Comparison of ENCODE assay signal across 30 cellular contexts in genomic region chr12:125775507-125775906, GRCh38.
"Had no signal": no experiment of that assay in that cellular context is flagged by ENCODE, and none has a peak within 500 bp of the region (broad histone marks: within the 10 kb centered on the region; RNA-seq: fewer than 3 reads in every experiment).

No MANE protein-coding gene starts in this region.

- H3K4me1 ChIP-seq: body of pancreas, breast epithelium had no signal

- H3K36me3 ChIP-seq: brain microvascular endothelial cell, breast epithelium had no signal

- H3K9me3 ChIP-seq: body of pancreas had no signal

- H3K27ac ChIP-seq: body of pancreas, brain microvascular endothelial cell, breast epithelium, VCaP had no signal

- DNase-seq: activated B cell treated with CpG ODN at 0.5 μM for 24 hours; activated CD4-positive, alpha-beta memory T cell treated with anti-CD3 and anti-CD28 coated beads for 36 hours; activated CD4-positive, alpha-beta T cell treated with anti-CD3 and anti-CD28 coated beads for 4 hours; activated CD4-positive, alpha-beta T cell treated with anti-CD3 and anti-CD28 coated beads, Interleukin-2, amount 10 ng/mL, durations not matched to agents 24 days and 14 days; activated CD4-positive, alpha-beta T cell treated with anti-CD3 and anti-CD28 coated beads, Interleukin-2, amount 50 U/mL, for 1 hour; activated CD4-positive, alpha-beta T cell treated with anti-CD3 and anti-CD28 coated beads, Interleukin-2, amount 50 U/mL, for 4 hours; activated CD4-positive, CD25-positive, alpha-beta regulatory T cell treated with anti-CD3 and anti-CD28 coated beads, Interleukin-2, amount 50 U/mL, for 72 hours; activated CD8-positive, alpha-beta memory T cell treated with anti-CD3 and anti-CD28 coated beads, Interleukin-2, amount 50 U/mL, for 4 hours; activated CD8-positive, alpha-beta T cell treated with anti-CD3 and anti-CD28 coated beads for 36 hours; activated effector memory CD4-positive, alpha-beta T cell treated with Interleukin-2 at 50 U/mL for 16 hours; activated gamma-delta T cell; activated naive CD4-positive, alpha-beta T cell treated with anti-CD3 and anti-CD28 coated beads, Interleukin-2, amount 10 ng/mL, durations not matched to agents 7 days and 5 days; activated naive CD4-positive, alpha-beta T cell treated with Interleukin-2 at 50 U/mL for 16 hours; activated naive CD8-positive, alpha-beta T cell treated with anti-CD3 and anti-CD28 coated beads, Interleukin-2, amount 10 ng/mL, durations not matched to agents 7 days and 5 days; activated naive CD8-positive, alpha-beta T cell treated with anti-CD3 and anti-CD28 coated beads, Interleukin-2, amount 50 U/mL, for 24 hours; activated T-cell treated with anti-CD3 and anti-CD28 coated beads for 4 hours; activated T-cell treated with anti-CD3 and anti-CD28 coated beads, Interleukin-2, amount 50 U/mL, for 1 hour; activated T-cell treated with anti-CD3 and anti-CD28 coated beads, Interleukin-2, amount 50 U/mL, for 48 hours; amniotic stem cell; aorta; body of pancreas; brain microvascular endothelial cell; central memory CD4-positive, alpha-beta T cell; T-helper 2 cell; T-helper 9 cell had no signal

- H3K4me3 ChIP-seq: body of pancreas, breast epithelium had no signal

- H3K27me3 ChIP-seq: body of pancreas, brain microvascular endothelial cell, breast epithelium had no signal

- ATAC-seq: activated CD8-positive, alpha-beta T cell treated with anti-CD3 and anti-CD28 coated beads for 36 hours; activated naive CD8-positive, alpha-beta T cell treated with anti-CD3 and anti-CD28 coated beads, Interleukin-2, amount 50 U/mL, for 24 hours; body of pancreas had no signal

- FAIRE-seq: astrocyte, colon, TTC549 had no signal
